22 cellular contexts compared by ENCODE assay signal in genomic region chr5:122202952-122203351, GRCh38.
"Had no signal": no experiment of that assay in that cellular context is flagged by ENCODE, and none has a peak within 500 bp of the region (broad histone marks: within the 10 kb centered on the region; RNA-seq: fewer than 3 reads in every experiment).

No MANE protein-coding gene starts in this region.

- H2AFZ ChIP-seq: hepatocyte had no signal

- H3K27ac ChIP-seq: hepatocyte, left ventricle myocardium inferior, sigmoid colon, thoracic aorta had no signal

- H3K4me2 ChIP-seq: hepatocyte, smooth muscle cell had no signal

- ATAC-seq: activated CD4-positive, alpha-beta T cell treated with anti-CD3 and anti-CD28 coated beads for 36 hours; activated T-cell treated with anti-CD3 and anti-CD28 coated beads, Interleukin-2, amount 50 U/mL, for 4 hours; naive thymus-derived CD8-positive, alpha-beta T cell; stimulated activated memory B cell treated with anti-CD40 and anti-IgM and Interleukin-4, amounts not matched to agents 10 μg/mL and 1 μg/mL and 100 μg/mL, for 72 hours; WTC11 had no signal

- H3K4me1 ChIP-seq: left ventricle myocardium inferior, sigmoid colon had no signal

- H3K79me2 ChIP-seq: hepatocyte had no signal

- DNase-seq: activated CD4-positive, alpha-beta T cell treated with anti-CD3 and anti-CD28 coated beads for 36 hours; activated CD4-positive, alpha-beta T cell treated with anti-CD3 and anti-CD28 coated beads, Interleukin-2, amount 50 U/mL, for 4 hours; activated CD8-positive, alpha-beta memory T cell treated with anti-CD3 and anti-CD28 coated beads for 24 hours; activated CD8-positive, alpha-beta memory T cell treated with anti-CD3 and anti-CD28 coated beads, Interleukin-2, amount 50 U/mL, for 4 hours; activated naive CD4-positive, alpha-beta T cell; activated T-cell treated with anti-CD3 and anti-CD28 coated beads, Interleukin-2, amount 50 U/mL, for 4 hours; amniotic stem cell; central memory CD4-positive, alpha-beta T cell; effector memory CD4-positive, alpha-beta T cell; glutamatergic neuron; immature natural killer cell; kidney glomerular epithelial cell; left ventricle myocardium inferior; naive thymus-derived CD8-positive, alpha-beta T cell; sigmoid colon; stimulated activated CD4-positive, alpha-beta T cell treated with anti-CD3 and anti-CD28 coated beads, Interleukin-15, amount 100 ng/mL, for 24 hours; T1000 had no signal

- H3K36me3 ChIP-seq: left ventricle myocardium inferior, sigmoid colon, thoracic aorta had no signal

- H3K9me3 ChIP-seq: left ventricle myocardium inferior, sigmoid colon, thoracic aorta had no signal

- H3K4me3 ChIP-seq: hepatocyte, left ventricle myocardium inferior, sigmoid colon, smooth muscle cell, thoracic aorta had no signal

- H3K27me3 ChIP-seq: hepatocyte, sigmoid colon had no signal
